Comparison of ENCODE assay signal across 6 cellular contexts in the genomic region with DNA sequence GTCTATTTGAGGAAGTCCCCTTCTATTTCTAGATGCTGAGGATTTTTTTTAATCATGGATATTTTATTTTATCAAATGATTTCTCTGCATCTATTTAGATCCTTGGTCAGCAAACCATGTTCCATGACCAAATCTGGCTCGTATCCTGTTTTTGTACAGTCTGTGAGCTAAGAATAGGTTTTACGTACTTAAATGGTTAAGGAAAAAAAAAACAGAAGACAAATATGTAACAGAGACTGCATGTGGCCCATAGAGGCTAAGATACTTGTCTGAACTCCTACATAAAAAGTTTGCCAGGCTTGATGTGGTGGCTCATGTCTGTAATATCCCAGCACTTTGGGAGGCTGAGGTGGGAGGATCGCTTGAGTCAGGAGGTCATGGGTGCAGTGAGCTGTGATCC. TPM values are rescaled to one million over a fixed set of nuclear protein-coding genes. Genes with fewer than 3 reads are reported as not detected.
DNase-seq lines count a peak whose midpoint lies in the region; ATAC-seq and TF ChIP-seq lines count a peak whose summit lies in the region.
"Not testable (repeated sequence)": the region's sequence is repeated elsewhere in the genome, so short reads cannot be mapped to it uniquely, and the experiment has no call there.

No MANE protein-coding gene starts in this region.

- H3K27me3 ChIP-seq in brain microvascular endothelial cell (replicated peaks); heart right ventricle; parathyroid adenoma (ENCODE audit: control insufficient read depth, insufficient read depth, low read length); thoracic aorta (replicated peaks; ENCODE audit: insufficient read depth): not testable (repeated sequence)

- DNase-seq in brain microvascular endothelial cell (peak; percentile 23), dermis blood vessel endothelial cell (peak; percentile 57), fibroblast of mammary gland (ENCODE audit: low read depth) (peak; percentile 0)
- not testable (repeated sequence) for DNase-seq in heart right ventricle; thoracic aorta (ENCODE audit: low spot score)

- in situ Hi-C loops in brain microvascular endothelial cell (cut with HindIII; ENCODE audit: low pct_ligation_motif_present, low sequenced_read_pairs) = not testable (repeated sequence)

- H3K36me3 ChIP-seq in brain microvascular endothelial cell (replicated peaks); parathyroid adenoma (ENCODE audit: control insufficient read depth, insufficient read depth, low read length); thoracic aorta: not testable (repeated sequence)
- peaks cover 0 to 68% (median 9%) of the 10 kb centered on the region in 9 donors for H3K36me3 ChIP-seq in heart right ventricle

- H3K4me3 ChIP-seq in brain microvascular endothelial cell (ENCODE audit: low read depth, low read length); fibroblast of mammary gland (ENCODE audit: control insufficient read depth, low read depth, low read length); heart right ventricle; parathyroid adenoma (ENCODE audit: low read depth, low read length); thoracic aorta: not testable (repeated sequence)

- H3K79me2 ChIP-seq in parathyroid adenoma = not testable (repeated sequence)

- not testable (repeated sequence) for H3K9ac ChIP-seq in parathyroid adenoma

- not testable (repeated sequence) for TF ChIP-seq CTCF in brain microvascular endothelial cell (IDR thresholded peaks at IDR 0.05; ENCODE audit: low read depth, low read length, missing control alignments); fibroblast of mammary gland (conservative IDR thresholded peaks at IDR 0.05; ENCODE audit: control insufficient read depth, insufficient read depth, low read depth, low read length); heart right ventricle (IDR thresholded peaks at IDR 0.05); parathyroid adenoma (IDR thresholded peaks at IDR 0.05); thoracic aorta (IDR thresholded peaks at IDR 0.05)

- not testable (repeated sequence) for H3K9me3 ChIP-seq in heart right ventricle; parathyroid adenoma (ENCODE audit: control insufficient read depth, low read length); thoracic aorta

- not testable (repeated sequence) for H2AFZ ChIP-seq in parathyroid adenoma

- not testable (repeated sequence) for H3K27ac ChIP-seq in brain microvascular endothelial cell, heart right ventricle
- peak overlapping the region; percentile 47 for H3K27ac ChIP-seq in parathyroid adenoma
- H3K27ac ChIP-seq in thoracic aorta = peak overlapping the region; percentile 43 to 70

- H3K4me2 ChIP-seq in parathyroid adenoma (ENCODE audit: low read length) = not testable (repeated sequence)

- intact Hi-C loops in heart right ventricle (cut with DNase I) = not testable (repeated sequence)

- H3K4me1 ChIP-seq in heart right ventricle; parathyroid adenoma; thoracic aorta (ENCODE audit: control insufficient read depth in 1 of 2, low read depth in 2 of 2): not testable (repeated sequence)

- WGBS in heart right ventricle, 2 donors = 77 to 87% methylated on average over 3 of the region's 3 CpGs

- ATAC-seq in heart right ventricle (peak in 5 of 8 donors; percentile 44 to 59 (median 53)), thoracic aorta (ENCODE audit: insufficient number of reproducible peaks, low FRiP score, low read depth) (peak; percentile 60)

RNA-seq across cellular contexts. Expression of a gene that starts 31.4 kb away (rescaled TPM):
- total RNA-seq in dermis blood vessel endothelial cell (80.2 and 83.0 TPM in 2 replicates), heart right ventricle (10 to 100 TPM; 12.0 to 23.2 (median 19.4) TPM), thoracic aorta (10 to 100 TPM; 33.6 to 45.6 TPM)
- 1 to 10 TPM; 3.9 to 4.4 TPM for polyA plus RNA-seq in heart right ventricle

RNA-seq across cellular contexts. Expression of a gene that starts 45.9 kb away (rescaled TPM):
- total RNA-seq in dermis blood vessel endothelial cell (25.0 and 28.9 TPM in 2 replicates), heart right ventricle (1 to 10 TPM; 2.3 to 8.9 (median 3.9) TPM), thoracic aorta (10 to 100 TPM; 47.1 to 69.9 TPM)
- polyA plus RNA-seq in heart right ventricle = 1 to 10 TPM; 3.0 to 4.5 TPM
